ENCODE assay signal across 11 cellular contexts in the genomic region with DNA sequence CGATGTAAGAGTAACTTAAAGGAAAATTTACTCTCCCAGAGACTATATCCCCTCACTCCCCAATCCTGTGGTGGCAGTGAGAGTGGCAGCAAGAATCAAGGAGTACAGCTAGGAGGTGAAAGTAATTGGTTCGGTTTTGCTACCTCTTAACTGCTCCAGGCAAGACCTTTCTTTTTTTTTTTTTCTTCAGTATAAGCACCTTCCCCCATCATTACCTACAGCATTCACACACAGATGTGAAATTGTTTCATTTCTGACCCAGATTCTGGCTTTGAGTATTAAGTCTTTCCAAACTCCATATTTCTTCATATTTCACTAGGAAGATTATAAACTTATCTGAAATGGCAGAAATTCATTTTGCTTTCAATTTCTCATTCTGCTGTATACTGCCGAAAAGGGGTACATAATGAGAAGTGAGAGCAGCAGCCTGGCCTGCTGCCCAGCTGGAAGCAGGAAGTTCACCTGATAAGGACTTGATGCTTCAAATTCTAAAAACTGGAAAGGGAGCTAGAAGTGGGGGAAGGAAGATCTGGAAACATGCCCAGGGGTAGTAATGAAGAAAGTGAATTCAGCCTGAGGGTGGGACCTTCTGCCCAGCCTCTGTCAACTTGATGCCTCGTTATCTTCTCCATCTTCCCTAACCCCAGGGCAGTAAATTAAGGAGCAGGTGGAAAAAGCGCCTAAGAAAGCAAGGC.
A peak's percentile ranks its signal among the peaks of the same experiment; 100 is the strongest.
DNase-seq lines count a peak whose midpoint lies in the region; ATAC-seq and TF ChIP-seq lines count a peak whose summit lies in the region.
"Had no signal": no experiment of that assay in that cellular context is flagged by ENCODE, and none has a peak within 500 bp of the region (broad histone marks: within the 10 kb centered on the region; RNA-seq: fewer than 3 reads in every experiment).

No MANE protein-coding gene starts in this region.

- no peak overlapping the region for H3K9ac ChIP-seq in parathyroid adenoma

- H3K27me3 Mint-ChIP-seq in effector memory CD8-positive, alpha-beta T cell = no peaks in the 10 kb centered on the region

- H3K4me1 ChIP-seq in parathyroid adenoma = peaks cover 11% of the 10 kb centered on the region
- H3K4me1 ChIP-seq: SJSA1 had no signal

- peak overlapping the region; percentile 13 to 32 for H3K27ac Mint-ChIP-seq in effector memory CD8-positive, alpha-beta T cell

- H3K4me1 Mint-ChIP-seq in effector memory CD8-positive, alpha-beta T cell (ENCODE audit: low read depth in 2 of 2) = peaks cover 2 to 3% of the 10 kb centered on the region in 2 donors

- no peak for TF ChIP-seq CTCF in parathyroid adenoma (IDR thresholded peaks at IDR 0.05)

- no peaks in the 10 kb centered on the region for H3K79me2 ChIP-seq in parathyroid adenoma

- no peaks in the 10 kb centered on the region for H3K27me3 ChIP-seq in parathyroid adenoma (ENCODE audit: control insufficient read depth, insufficient read depth, low read length)
- H3K27me3 ChIP-seq: SJSA1 had no signal

- H3K4me3 ChIP-seq in parathyroid adenoma (ENCODE audit: low read depth, low read length) = no peak overlapping the region
- H3K4me3 ChIP-seq: SJSA1 had no signal

- H3K27ac ChIP-seq in parathyroid adenoma = no peak overlapping the region
- H3K27ac ChIP-seq: SJSA1 had no signal

- DNase-seq in SIG-M5 treated with dmso at 0.1 percent for 504 hours (lab: John Stamatoyannopoulos, UW; ENCODE audit: unreplicated experiment) (peak; percentile 34), SIG-M5 (lab: John Stamatoyannopoulos, UW) (no peak), NCI-H146 treated with DMSO at 0.1 percent for 48 hours (lab: John Stamatoyannopoulos, UW; ENCODE audit: unreplicated experiment) (peak; percentile 25), HuH-7 (ENCODE audit: low spot score) (no peak)
- no peak for DNase-seq in effector memory CD8-positive, alpha-beta T cell
- DNase-seq: amniotic stem cell, retina had no signal

- H3K9me3 ChIP-seq in parathyroid adenoma (ENCODE audit: control insufficient read depth, low read length) = no peaks in the 10 kb centered on the region
- H3K9me3 ChIP-seq: SJSA1 had no signal

- no peaks in the 10 kb centered on the region for H3K36me3 ChIP-seq in parathyroid adenoma (ENCODE audit: control insufficient read depth, insufficient read depth, low read length)

- H2AFZ ChIP-seq in parathyroid adenoma = no peak overlapping the region

- no peaks in the 10 kb centered on the region for H3K9me3 Mint-ChIP-seq in effector memory CD8-positive, alpha-beta T cell

- peak overlapping the region; percentile 10 for H3K4me2 ChIP-seq in parathyroid adenoma (ENCODE audit: low read length)

- ATAC-seq in effector memory CD8-positive, alpha-beta T cell (replicated peaks) = no peak
- no peak for ATAC-seq in HG02798 (IDR thresholded peaks at IDR 0.05; ENCODE audit: poor library complexity, unreplicated experiment)
- ATAC-seq in HG03342 (IDR thresholded peaks at IDR 0.05; ENCODE audit: unreplicated experiment) = no peak

- no peak overlapping the region for H3K4me3 Mint-ChIP-seq in effector memory CD8-positive, alpha-beta T cell

- H3K36me3 Mint-ChIP-seq in effector memory CD8-positive, alpha-beta T cell (ENCODE audit: insufficient read depth) = peaks cover 47% of the 10 kb centered on the region

Comparison
In these comparisons a context has a peak if more than half of its experiments do, and no peak if none do; other contexts are left out.
1. DNase-seq: peak in SIG-M5 treated with dmso at 0.1 percent for 504 hours (single experiment) and NCI-H146 treated with DMSO at 0.1 percent for 48 hours (single experiment); none in SIG-M5 (single experiment), effector memory CD8-positive, alpha-beta T cell (0 of 3) and HuH-7 (single experiment).